Comparison of ENCODE assay signal across 9 cellular contexts in the genomic region with DNA sequence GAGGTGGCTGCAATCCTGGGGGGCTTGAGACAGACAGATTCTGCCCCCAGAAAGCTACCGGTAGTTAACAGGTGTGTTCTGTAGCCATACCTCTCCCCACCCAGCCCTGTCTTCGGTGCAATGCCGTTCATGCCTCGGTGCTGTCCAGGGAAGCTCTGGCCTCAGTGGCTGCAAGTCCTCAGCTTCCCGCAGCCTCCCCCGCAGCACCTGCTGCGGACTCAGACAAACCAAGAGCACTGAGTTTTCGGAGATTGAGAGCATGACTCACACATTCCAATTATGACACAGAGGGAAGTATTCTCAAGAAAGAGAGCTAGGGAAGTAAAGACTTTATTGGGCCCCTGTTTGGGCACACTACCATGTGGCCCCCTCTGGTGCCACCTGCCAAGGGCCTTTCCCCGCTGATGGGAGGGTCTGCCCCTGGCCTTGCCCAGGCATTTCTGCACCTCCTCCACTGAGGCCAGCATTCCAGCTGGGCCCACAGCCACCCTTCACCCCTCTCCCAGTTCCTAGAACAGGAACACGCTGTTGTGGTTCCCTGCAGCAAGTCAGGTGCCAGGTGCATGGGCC. TPM values are rescaled to one million over a fixed set of nuclear protein-coding genes. Genes with fewer than 3 reads are reported as not detected.
DNase-seq lines count a peak whose midpoint lies in the region; ATAC-seq, FAIRE-seq and TF ChIP-seq lines count a peak whose summit lies in the region.
"Had no signal": no experiment of that assay in that cellular context is flagged by ENCODE, and none has a peak within 500 bp of the region (broad histone marks: within the 10 kb centered on the region; RNA-seq: fewer than 3 reads in every experiment).

No MANE protein-coding gene starts in this region.

- FAIRE-seq in HepG2 (lab: Jason Lieb, UNC), result no peak

- H3K9me3 ChIP-seq in HepG2 (ENCODE audit: low read length) (no peaks in the 10 kb centered on the region), right lobe of liver (no peaks in the 10 kb centered on the region)
- H3K9me3 ChIP-seq: ovary had no signal

- no peak overlapping the region for H3K4me2 ChIP-seq in HepG2 (ENCODE audit: low read depth, low read length)

- TF ChIP-seq POLR2A in HepG2 (IDR thresholded peaks at IDR 0.05; ENCODE audit: insufficient read depth in 1 of 2, low read depth in 2 of 2, low read length in 2 of 2) (no peak), right lobe of liver (IDR thresholded peaks at IDR 0.05) (no peak)

- H3K27me3 ChIP-seq in HepG2 (ENCODE audit: control insufficient read depth in 1 of 2, insufficient read depth in 2 of 2, low read length in 2 of 2), result peaks cover 0 to 18% of the 10 kb centered on the region in 2 experiments; a peak in 2 of 5 replicates
- no peaks in the 10 kb centered on the region for H3K27me3 ChIP-seq in right lobe of liver
- H3K27me3 ChIP-seq: ovary had no signal

- no peaks in the 10 kb centered on the region for H4K20me1 ChIP-seq in HepG2 (ENCODE audit: insufficient read depth, low read length)

- BruUV-seq in HepG2 (replicated peaks; lab: Mats Ljungman, UMichigan), result no TSS peak

- no peak for TF ChIP-seq RAD21 in HepG2 (CRISPR knock-in tag; IDR thresholded peaks at IDR 0.05)

- H2AFZ ChIP-seq in HepG2 (ENCODE audit: low read length), result no peak overlapping the region

- ATAC-seq in HepG2 (no peak; the same call in 2 of the 3 replicates), right lobe of liver (no peak), HG03432 (IDR thresholded peaks at IDR 0.05; ENCODE audit: unreplicated experiment) (peak; percentile 73)

- H3K36me3 ChIP-seq in HepG2 (replicated peaks in 1 of 2; ENCODE audit: control insufficient read depth in 1 of 2, insufficient read depth in 2 of 2, low read length in 2 of 2), result no peaks in the 10 kb centered on the region
- no peaks in the 10 kb centered on the region for H3K36me3 ChIP-seq in right lobe of liver
- H3K36me3 ChIP-seq: ovary had no signal

- TF ChIP-seq CTCF in HepG2 (CRISPR knock-in tag; IDR thresholded peaks at IDR 0.05) (no peak), right lobe of liver (IDR thresholded peaks at IDR 0.05) (no peak)

- in situ Hi-C loops in HepG2 (cut with HindIII; ENCODE audit: extremely low pct_ligation_motif_present, low pct_unique_long_range_greater_than_20kb), result no loop called here

- TF ChIP-seq EP300 in HepG2 (IDR thresholded peaks at IDR 0.05; ENCODE audit: low read depth in 2 of 2, low read length in 2 of 2), result no peak
- TF ChIP-seq EP300 in HepG2 (CRISPR knock-in tag; IDR thresholded peaks at IDR 0.05; ENCODE audit: borderline replicate concordance), result no peak

- CTCF ChIA-PET in HepG2 (lab: Yijun Ruan, JAX; ENCODE audit: low intra/inter-chr PET ratio, low total read pairs), result no interaction called here

- POLR2A ChIA-PET in HepG2 (lab: Yijun Ruan, JAX), result no interaction called here

- no peak for DNase-seq in HepG2 (ENCODE audit: low spot score)
- no peak for DNase-seq in right lobe of liver
- DNase-seq in activated CD4-positive, alpha-beta T cell treated with anti-CD3 and anti-CD28 coated beads for 48 hours, result peak; percentile 74
- peak; percentile 20 for DNase-seq in fibroblast of the conjunctiva (ENCODE audit: low read depth)
- DNase-seq in stimulated activated CD8-positive, alpha-beta memory T cell treated with anti-CD3 and anti-CD28 coated beads, Interleukin-7, amount 100 ng/mL, for 48 hours (ENCODE audit: extremely low read depth in 1 of 2, low read depth in 1 of 2), result peak; percentile 46 to 56
- no peak for DNase-seq in NCI-H526 (lab: John Stamatoyannopoulos, UW)
- DNase-seq in central memory CD4-positive, alpha-beta T cell, result no peak

- intact Hi-C loops in HepG2 (cut with micrococcal nuclease; ENCODE audit: unreplicated experiment) (no loop called here), right lobe of liver (cut with DNase I) (no loop called here)

- H3K27ac ChIP-seq in HepG2 (ENCODE audit: extremely low read length, insufficient read depth, low read length) (no peak overlapping the region), right lobe of liver (no peak overlapping the region)
- H3K27ac ChIP-seq: ovary had no signal

- WGBS in HepG2 (ENCODE audit: low lambda C conversion rate), result 49% methylated on average over 9 of the region's 10 CpGs
- WGBS in right lobe of liver (ENCODE audit: insufficient coverage, low coverage, low lambda C conversion rate, missing lambda C conversion rate), result 73% methylated on average over 3 of the region's 10 CpGs

- H3K4me3 ChIP-seq in HepG2 (replicated peaks in 1 of 3; ENCODE audit: insufficient read depth in 1 of 3, low read depth in 2 of 3, low read length in 3 of 3) (no peak overlapping the region), right lobe of liver (no peak overlapping the region)
- H3K4me3 ChIP-seq: ovary had no signal

- no peaks in the 10 kb centered on the region for H3K79me2 ChIP-seq in HepG2 (ENCODE audit: insufficient read depth, low read length)

- H3K4me1 ChIP-seq in HepG2 (ENCODE audit: insufficient read depth, low read length) (no peaks in the 10 kb centered on the region), right lobe of liver (no peaks in the 10 kb centered on the region)

- no peak overlapping the region for H3K9ac ChIP-seq in HepG2 (ENCODE audit: insufficient read depth, low read depth, low read length)

TF ChIP-seq in HepG2, 621 proteins besides CTCF, POLR2A, EP300 and RAD21:
- TF ChIP-seq, protein P1, sequence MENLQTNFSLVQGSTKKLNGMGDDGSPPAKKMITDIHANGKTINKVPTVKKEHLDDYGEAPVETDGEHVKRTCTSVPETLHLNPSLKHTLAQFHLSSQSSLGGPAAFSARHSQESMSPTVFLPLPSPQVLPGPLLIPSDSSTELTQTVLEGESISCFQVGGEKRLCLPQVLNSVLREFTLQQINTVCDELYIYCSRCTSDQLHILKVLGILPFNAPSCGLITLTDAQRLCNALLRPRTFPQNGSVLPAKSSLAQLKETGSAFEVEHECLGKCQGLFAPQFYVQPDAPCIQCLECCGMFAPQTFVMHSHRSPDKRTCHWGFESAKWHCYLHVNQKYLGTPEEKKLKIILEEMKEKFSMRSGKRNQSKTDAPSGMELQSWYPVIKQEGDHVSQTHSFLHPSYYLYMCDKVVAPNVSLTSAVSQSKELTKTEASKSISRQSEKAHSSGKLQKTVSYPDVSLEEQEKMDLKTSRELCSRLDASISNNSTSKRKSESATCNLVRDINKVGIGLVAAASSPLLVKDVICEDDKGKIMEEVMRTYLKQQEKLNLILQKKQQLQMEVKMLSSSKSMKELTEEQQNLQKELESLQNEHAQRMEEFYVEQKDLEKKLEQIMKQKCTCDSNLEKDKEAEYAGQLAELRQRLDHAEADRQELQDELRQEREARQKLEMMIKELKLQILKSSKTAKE (CRISPR knock-in tag; IDR thresholded peaks at IDR 0.05; ENCODE audit: borderline replicate concordance), result no peak
- TF ChIP-seq FOSL2 (CRISPR knock-in tag; IDR thresholded peaks at IDR 0.05), result 0 out of 2 replicates have a peak, but pooled peaks have one; percentile 15
- TF ChIP-seq ATF7 (IDR thresholded peaks at IDR 0.05), result no peak
- TF ChIP-seq ATF7 (CRISPR knock-in tag; IDR thresholded peaks at IDR 0.05), result no peak

RNA-seq across cellular contexts. Expression of a gene that starts 30.2 kb away (rescaled TPM):
- total RNA-seq in HepG2 (2016; rRNA removed; fragmentation: Illumina TruSeq; extraction: Trizol) (30.4 and 34.3 TPM in 2 replicates), right lobe of liver (1 to 10 TPM; 1.2 to 4.2 (median 1.9) TPM)
- total RNA-seq in HepG2 (2016; cell fraction: cytosol; rRNA removed; fragmentation: Illumina TruSeq; extraction: Trizol; ENCODE audit: low read depth), result 13.9 and 14.3 TPM in 2 replicates
- 29.1 and 32.6 TPM in 2 replicates for total RNA-seq in HepG2 (2016; cell fraction: insoluble cytoplasmic fraction; rRNA removed; fragmentation: Illumina TruSeq; extraction: Trizol)
- 15.3 and 18.4 TPM in 2 replicates for total RNA-seq in HepG2 (2016; cell fraction: membrane; rRNA removed; fragmentation: Illumina TruSeq; extraction: Trizol)
- 42.5 and 46.2 TPM in 2 replicates for total RNA-seq in HepG2 (2016; cell fraction: nucleus; rRNA removed; fragmentation: Illumina TruSeq; extraction: Trizol)
- polyA plus RNA-seq in HepG2 (2011; rRNA removed), result 18.2 and 26.0 TPM in 2 replicates
- polyA plus RNA-seq in HepG2 (2011; cell fraction: cytosol; rRNA removed), result 8.4 and 9.7 TPM in 2 replicates
- polyA plus RNA-seq in HepG2 (2011; cell fraction: nucleus; rRNA removed), result 45.8 and 55.1 TPM in 2 replicates
- 13.6 and 17.0 TPM in 2 replicates for polyA plus RNA-seq in HepG2 (2012)
- 5.1 and 5.3 TPM in 2 replicates for polyA plus RNA-seq in HepG2 (2016; cell fraction: cytosol; fragmentation: Illumina TruSeq; extraction: Trizol; ENCODE audit: low read depth)
- polyA plus RNA-seq in HepG2 (2016; cell fraction: insoluble cytoplasmic fraction; fragmentation: Illumina TruSeq; extraction: Trizol; ENCODE audit: low read depth), result 36.1 and 37.6 TPM in 2 replicates
- 9.1 and 10.1 TPM in 2 replicates for polyA plus RNA-seq in HepG2 (2016; cell fraction: membrane; fragmentation: Illumina TruSeq; extraction: Trizol; ENCODE audit: low read depth)
- polyA plus RNA-seq in HepG2 (2016; cell fraction: nucleus; fragmentation: Illumina TruSeq; extraction: Trizol; ENCODE audit: insufficient read depth, low read depth), result 84.1 and 90.6 TPM in 2 replicates
- polyA minus RNA-seq in HepG2 (2011; rRNA and poly(A)+ RNA removed; ENCODE audit: low replicate concordance), result 7.3 and 35.4 TPM in 2 replicates
- polyA minus RNA-seq in HepG2 (2011; cell fraction: cytosol; rRNA and poly(A)+ RNA removed), result 6.2 and 7.2 TPM in 2 replicates
- 42.3 and 48.2 TPM in 2 replicates for polyA minus RNA-seq in HepG2 (2011; cell fraction: nucleus; rRNA and poly(A)+ RNA removed)

Comparison
In these comparisons a context has a peak if more than half of its experiments do, and no peak if none do; other contexts are left out.
1. DNase-seq: peak in activated CD4-positive, alpha-beta T cell treated with anti-CD3 and anti-CD28 coated beads for 48 hours (single experiment), fibroblast of the conjunctiva (single experiment) and stimulated activated CD8-positive, alpha-beta memory T cell treated with anti-CD3 and anti-CD28 coated beads, Interleukin-7, amount 100 ng/mL, for 48 hours (2 of 2); none in HepG2 (single experiment), right lobe of liver (0 of 3), NCI-H526 (0 of 2) and central memory CD4-positive, alpha-beta T cell (single experiment).